In the genomic region with DNA sequence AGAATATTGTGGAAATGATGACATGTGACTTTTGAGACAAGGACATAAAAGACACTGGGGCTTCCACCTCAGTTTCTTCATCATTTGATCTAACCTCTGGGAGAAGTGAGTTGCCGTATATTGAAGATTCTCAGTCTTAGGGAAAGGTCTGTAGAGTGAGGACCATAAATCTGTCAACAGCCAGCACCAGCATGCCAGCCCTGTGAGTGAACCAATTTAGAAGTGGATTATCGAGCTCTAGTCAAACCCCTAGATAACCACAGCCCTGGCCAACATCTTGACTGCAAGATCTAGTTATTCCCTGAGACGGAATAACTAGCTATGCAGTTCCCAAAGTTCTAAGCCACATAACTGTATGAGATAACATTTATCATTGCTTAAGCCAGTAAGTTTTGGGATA, we compare ENCODE assay signal across 1 cellular context.
TF ChIP-seq lines count a peak whose summit lies in the region.

No MANE protein-coding gene starts in this region.

TF ChIP-seq in K562, 482 proteins besides CTCF, POLR2A, EP300 and RAD21 (continued from another document):
- TF ChIP-seq, protein P1, sequence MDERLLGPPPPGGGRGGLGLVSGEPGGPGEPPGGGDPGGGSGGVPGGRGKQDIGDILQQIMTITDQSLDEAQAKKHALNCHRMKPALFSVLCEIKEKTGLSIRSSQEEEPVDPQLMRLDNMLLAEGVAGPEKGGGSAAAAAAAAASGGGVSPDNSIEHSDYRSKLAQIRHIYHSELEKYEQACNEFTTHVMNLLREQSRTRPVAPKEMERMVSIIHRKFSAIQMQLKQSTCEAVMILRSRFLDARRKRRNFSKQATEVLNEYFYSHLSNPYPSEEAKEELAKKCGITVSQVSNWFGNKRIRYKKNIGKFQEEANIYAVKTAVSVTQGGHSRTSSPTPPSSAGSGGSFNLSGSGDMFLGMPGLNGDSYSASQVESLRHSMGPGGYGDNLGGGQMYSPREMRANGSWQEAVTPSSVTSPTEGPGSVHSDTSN (CRISPR knock-in tag; IDR thresholded peaks at IDR 0.05; ENCODE audit: low read depth): no peak
- TF ChIP-seq, protein P1 (tag; conservative IDR thresholded peaks at IDR 0.05; ENCODE audit: low read depth): peak; percentile 49
